ENCODE assay signal across 8 cellular contexts in genomic region chr2:72887032-72887835, GRCh38. TPM values are rescaled to one million over a fixed set of nuclear protein-coding genes. Genes with fewer than 3 reads are reported as not detected.
DNase-seq lines count a peak whose midpoint lies in the region; ATAC-seq, FAIRE-seq and TF ChIP-seq lines count a peak whose summit lies in the region.

SPR (plus strand) TSS chr2:72887408; CDS start chr2:72887433, 25 bp downstream.

- intact Hi-C loops in pancreas (cut with DNase I) = no loop called here

- ATAC-seq in GM21825 (IDR thresholded peaks at IDR 0.05; ENCODE audit: unreplicated experiment) (peak; percentile 91), pancreas (peak; percentile 92 to 95 (median 92))
- peak; percentile 94 for ATAC-seq in activated naive CD8-positive, alpha-beta T cell treated with anti-CD3 and anti-CD28 coated beads, Interleukin-2, amount 50 U/mL, for 24 hours

- peaks cover 5% of the 10 kb centered on the region for H3K4me1 Mint-ChIP-seq in activated naive CD8-positive, alpha-beta T cell treated with anti-CD3 and anti-CD28 coated beads, Interleukin-2, amount 50 U/mL, for 24 hours

- H3K27ac ChIP-seq in Karpas-422 (ENCODE audit: low read length) (no peak within 1 kb of the TSS), cardiac muscle cell (no peak within 1 kb of the TSS), pancreas (peak within 1 kb of the TSS; percentile 86 to 98 (median 94))

- no peak within 1 kb of the TSS for H2AFZ ChIP-seq in Karpas-422 (ENCODE audit: low read length)

- H3K4me1 ChIP-seq in Karpas-422 (ENCODE audit: low read length) (no peaks in the 10 kb centered on the region; the same call in 1 of the 2 replicates), cardiac muscle cell (ENCODE audit: low read depth) (no peaks in the 10 kb centered on the region), pancreas (peaks cover 10 to 27% (median 16%) of the 10 kb centered on the region in 3 donors)

- no peak within 1 kb of the TSS for H3K9ac ChIP-seq in Karpas-422 (ENCODE audit: low read length)

- H3K4me3 ChIP-seq in Karpas-422 (ENCODE audit: low read length) (peak within 1 kb of the TSS; percentile 7; the same call in 1 of the 2 replicates), cardiac muscle cell (peak within 1 kb of the TSS; percentile 40), pancreas (peak within 1 kb of the TSS; percentile 54 to 86 (median 69))

- H3K36me3 ChIP-seq in Karpas-422 (ENCODE audit: insufficient read depth, low read length) (no peaks in the 10 kb centered on the region), cardiac muscle cell (no peaks in the 10 kb centered on the region), pancreas (peaks cover 0 to 12% (median 8%) of the 10 kb centered on the region in 3 donors)

- H3K9me3 ChIP-seq in Karpas-422 (ENCODE audit: low read length) (no peaks in the 10 kb centered on the region), cardiac muscle cell (ENCODE audit: low read depth) (no peaks in the 10 kb centered on the region), pancreas (no peaks in the 10 kb centered on the region)

- no peaks in the 10 kb centered on the region for H3K9me2 ChIP-seq in Karpas-422 (replicated peaks; ENCODE audit: insufficient read depth, low read length)

- H3K27me3 ChIP-seq in Karpas-422 (ENCODE audit: low read length) (no peaks in the 10 kb centered on the region), cardiac muscle cell (peaks cover 92% of the 10 kb centered on the region), pancreas (no peaks in the 10 kb centered on the region)

- H3K9me3 Mint-ChIP-seq in activated naive CD8-positive, alpha-beta T cell treated with anti-CD3 and anti-CD28 coated beads, Interleukin-2, amount 50 U/mL, for 24 hours = no peaks in the 10 kb centered on the region

- no peak for FAIRE-seq in pancreas (lab: Jason Lieb, UNC)
- FAIRE-seq in urothelium cell line (lab: Jason Lieb, UNC) = peak; percentile 95

- H3K27ac Mint-ChIP-seq in activated naive CD8-positive, alpha-beta T cell treated with anti-CD3 and anti-CD28 coated beads, Interleukin-2, amount 50 U/mL, for 24 hours = no peak within 1 kb of the TSS

- TF ChIP-seq CTCF in cardiac muscle cell (IDR thresholded peaks at IDR 0.05; ENCODE audit: low read depth, low read length) (no peak), pancreas (IDR thresholded peaks at IDR 0.05) (no peak)

- peaks cover 4% of the 10 kb centered on the region for H3K36me3 Mint-ChIP-seq in activated naive CD8-positive, alpha-beta T cell treated with anti-CD3 and anti-CD28 coated beads, Interleukin-2, amount 50 U/mL, for 24 hours (ENCODE audit: low read depth)

- DNase-seq in GDM1 (lab: John Stamatoyannopoulos, UW) (peak; percentile 5), Karpas-422 (peak; percentile 63), SKM-1 (lab: John Stamatoyannopoulos, UW; ENCODE audit: unreplicated experiment) (peak; percentile 14), cardiac muscle cell (ENCODE audit: low read depth in 1 of 2, low spot score in 1 of 2) (peak; percentile 75), pancreas (peak; percentile 82 to 93 (median 88)), urothelium cell line (ENCODE audit: low spot score) (peak; percentile 92)
- peak; percentile 79 for DNase-seq in activated naive CD8-positive, alpha-beta T cell treated with anti-CD3 and anti-CD28 coated beads, Interleukin-2, amount 50 U/mL, for 24 hours

- H3K4me2 ChIP-seq in Karpas-422 (ENCODE audit: low read depth, low read length, poor library complexity, severe bottlenecking) = peak within 1 kb of the TSS; percentile 31

- WGBS in pancreas, 2 donors = 0% methylated on average over 56 to 81 of the region's 81 CpGs

- peaks cover 70% of the 10 kb centered on the region for H3K27me3 Mint-ChIP-seq in activated naive CD8-positive, alpha-beta T cell treated with anti-CD3 and anti-CD28 coated beads, Interleukin-2, amount 50 U/mL, for 24 hours

- H4K20me1 ChIP-seq in Karpas-422 (ENCODE audit: insufficient read depth, low read depth, low read length) = no peaks in the 10 kb centered on the region

- peak within 1 kb of the TSS; percentile 73 for H3K4me3 Mint-ChIP-seq in activated naive CD8-positive, alpha-beta T cell treated with anti-CD3 and anti-CD28 coated beads, Interleukin-2, amount 50 U/mL, for 24 hours

- H3K79me2 ChIP-seq in Karpas-422 (ENCODE audit: low read length) = no peaks in the 10 kb centered on the region

RNA-seq across cellular contexts. Expression of gene SPR, which starts in this region (rescaled TPM):
- 1.6 TPM in 1 of 2 replicates, not detected in the other for total RNA-seq in Karpas-422 (2014; rRNA removed; shearing (Covaris generic); ENCODE audit: low replicate concordance)
- 13.2 and 16.3 TPM in 2 replicates for total RNA-seq in cardiac muscle cell
- polyA plus RNA-seq in cardiac muscle cell = 9.1 and 21.7 TPM in 2 replicates
- 10 to 100 TPM; 33.7 to 47.8 (median 38.7) TPM for total RNA-seq in pancreas
- polyA plus RNA-seq in pancreas = 10 to 100 TPM; 31.3 to 38.8 TPM

Comparison
In these comparisons a context has a peak if more than half of its experiments do, and no peak if none do; other contexts are left out.
1. DNase-seq: peak in every context shown above with its lines; median percentile 92 in urothelium cell line; 88 in pancreas; 79 in activated naive CD8-positive, alpha-beta T cell treated with anti-CD3 and anti-CD28 coated beads, Interleukin-2, amount 50 U/mL, for 24 hours; 75 in cardiac muscle cell; 63 in Karpas-422; 14 in SKM-1; 5 in GDM1.
2. H3K27ac ChIP-seq: peak in pancreas (4 of 4); none in Karpas-422 (single experiment) and cardiac muscle cell (single experiment).
3. H3K4me3 ChIP-seq: peak in every context shown above with its lines; median percentile 69 in pancreas; 40 in cardiac muscle cell; 7 in Karpas-422.
4. Peak in every context shown above with its lines, with median percentiles within 50 percentile points of each other: ATAC-seq.